In genomic region chr19:12794936-12795335, GRCh38 we compare ENCODE assay signal across 10 cellular contexts. TPM values are rescaled to one million over a fixed set of nuclear protein-coding genes. Genes with fewer than 3 reads are reported as not detected.
DNase-seq lines count a peak whose midpoint lies in the region; ATAC-seq and TF ChIP-seq lines count a peak whose summit lies in the region.
"Had no signal": no experiment of that assay in that cellular context is flagged by ENCODE, and none has a peak within 500 bp of the region (broad histone marks: within the 10 kb centered on the region; RNA-seq: fewer than 3 reads in every experiment).

No MANE protein-coding gene starts in this region.

- peak overlapping the region; percentile 99 for H3K4me2 ChIP-seq in HCT116 (ENCODE audit: low read length)

- CTCF ChIA-PET in HCT116 (lab: Charles Lee) = interaction anchor here (1.1 to 6.4 kb wide), 8 partner anchors 18 to 704 kb away, joined by 3 to 123 read pairs (median 6); partner anchors contain the start of gene HOOK2
- CTCF ChIA-PET in activated B cell treated with CpG ODN at 0.5 μM for 24 hours (lab: Charles Lee) = interaction anchor here (1.5 to 11.4 kb wide), 4 partner anchors 20 to 129 kb away, joined by 3 to 280 read pairs (median 141); partner anchors contain the start of genes HOOK2, MAN2B1 and WDR83

- POLR2A ChIA-PET in HCT116 (lab: Charles Lee) = interaction anchor here (0.5 to 6.7 kb wide), 3 partner anchors 19 to 36 kb away, joined by 3 to 172 read pairs (median 98); partner anchors contain the start of gene HOOK2
- POLR2A ChIA-PET in activated B cell treated with CpG ODN at 0.5 μM for 24 hours (lab: Charles Lee) = interaction anchor here (0.6 to 13.2 kb wide), 12 partner anchors 8 to 996 kb away, joined by 3 to 909 read pairs (median 6); partner anchors contain the start of gene HOOK2

- peaks cover 32 to 71% of the 10 kb centered on the region in 2 experiments for H3K4me1 ChIP-seq in HCT116 (ENCODE audit: control insufficient read depth in 1 of 2, insufficient read depth in 2 of 2, low read length in 2 of 2)
- H3K4me1 ChIP-seq in spleen = peaks cover 13 to 49% (median 43%) of the 10 kb centered on the region in 6 donors

- intact Hi-C loops in HCT116 (cut with micrococcal nuclease) (no loop called here), activated B cell treated with CpG ODN at 0.5 μM for 24 hours (cut with micrococcal nuclease) (loop anchor here (5.0 kb wide), 2 partner anchors 183 to 307 kb away; partner anchors contain the start of genes LYL1, ZNF490 and ZNF791), spleen (cut with DNase I; ENCODE audit: low total_unique reads) (loop anchor here (5.0 kb wide), 1 partner anchor 33 kb away; no protein-coding TSS in a partner anchor), posterior vena cava (cut with DNase I) (loop anchor here in 1 of 2 donors (2.0 to 5.0 kb wide), 3 partner anchors 16 to 227 kb away; no protein-coding TSS in a partner anchor)

- no peak for DNase-seq in HCT116 (ENCODE audit: low read depth, low spot score)
- no peak for DNase-seq in activated B cell treated with CpG ODN at 0.5 μM for 24 hours
- DNase-seq in fibroblast of gingiva (ENCODE audit: low read depth) = peak; percentile 50
- peak; percentile 72 for DNase-seq in spleen
- DNase-seq in NCI-H226 = no peak
- DNase-seq in stimulated activated naive CD4-positive, alpha-beta T cell treated with Interleukin-2 at 50 U/mL for 16 hours (lab: John Stamatoyannopoulos, UW) = no peak
- no peak for DNase-seq in posterior vena cava (ENCODE audit: low spot score)
- DNase-seq: NCI-H1694, nucleus accumbens, SJCRH30 had no signal

- H3K27ac ChIP-seq in HCT116 (ENCODE audit: low read depth, low read length) = peak overlapping the region; percentile 96
- peak overlapping the region; percentile 97 to 100 (median 100) for H3K27ac ChIP-seq in spleen
- H3K27ac ChIP-seq: SJCRH30 had no signal

- H3K4me1 Mint-ChIP-seq in activated B cell treated with CpG ODN at 0.5 μM for 24 hours = peaks cover 35% of the 10 kb centered on the region

- no peak overlapping the region for H3K4me3 Mint-ChIP-seq in activated B cell treated with CpG ODN at 0.5 μM for 24 hours

- BruUV-seq in HCT116 (replicated peaks; lab: Mats Ljungman, UMichigan) = no TSS peak

- peaks cover 4 to 10% of the 10 kb centered on the region in 2 experiments; a peak in 3 of 4 replicates for H3K36me3 ChIP-seq in HCT116 (ENCODE audit: control insufficient read depth in 1 of 2, insufficient read depth in 2 of 2, low read length in 2 of 2)
- H3K36me3 ChIP-seq in spleen = peaks cover 0 to 32% (median 8%) of the 10 kb centered on the region in 6 donors
- H3K36me3 ChIP-seq: SJCRH30 had no signal

- peaks cover 15% of the 10 kb centered on the region for H3K36me3 Mint-ChIP-seq in activated B cell treated with CpG ODN at 0.5 μM for 24 hours (ENCODE audit: low read depth)

- H3K27me3 ChIP-seq in HCT116 (ENCODE audit: insufficient read depth, low read length) (no peaks in the 10 kb centered on the region), spleen (replicated peaks in 1 of 7) (peaks cover 0 to 5% (median 0%) of the 10 kb centered on the region in 7 donors)
- H3K27me3 ChIP-seq: SJCRH30 had no signal

- H3K9ac ChIP-seq in HCT116 (ENCODE audit: low read length) = peak overlapping the region; percentile 93; the same call in 1 of the 2 replicates

- RAD21 ChIA-PET in HCT116 (lab: Charles Lee; ENCODE audit: low non-redundant PET in 1 of 2, low total read pairs in 2 of 2, uncharacterized antibody in 2 of 2, unreplicated experiment in 2 of 2) = interaction anchor here (1.6 to 3.4 kb wide), 2 partner anchors 17 to 29 kb away, joined by 11 to 12 read pairs; no protein-coding TSS in a partner anchor

- peaks cover 26% of the 10 kb centered on the region for H3K79me2 ChIP-seq in HCT116 (ENCODE audit: insufficient read depth, low read length)

- ATAC-seq in HCT116 = no peak
- ATAC-seq in activated B cell treated with CpG ODN at 0.5 μM for 24 hours (ENCODE audit: low read depth) = no peak

- H2AFZ ChIP-seq in HCT116 (ENCODE audit: low read depth, low read length, poor library complexity, severe bottlenecking) = no peak overlapping the region

- H3K9me3 ChIP-seq in HCT116 (ENCODE audit: control insufficient read depth in 1 of 2, insufficient read depth in 1 of 2, low read depth in 1 of 2, low read length in 2 of 2) (no peaks in the 10 kb centered on the region), spleen (no peaks in the 10 kb centered on the region)
- H3K9me3 ChIP-seq: SJCRH30 had no signal

- TF ChIP-seq RAD21 in HCT116 (IDR thresholded peaks at IDR 0.05; ENCODE audit: low read depth) = no peak

- H3K4me3 ChIP-seq in HCT116 (replicated peaks in 1 of 2; ENCODE audit: low read depth in 1 of 2, low read length in 2 of 2) (no peak overlapping the region), spleen (no peak overlapping the region)

- no peaks in the 10 kb centered on the region for H4K20me1 ChIP-seq in HCT116 (ENCODE audit: insufficient read depth)

- 87 to 93% (median 90%) methylated on average over 9 of the region's 9 CpGs for WGBS in spleen, 5 donors

- no peaks in the 10 kb centered on the region for H3K27me3 Mint-ChIP-seq in activated B cell treated with CpG ODN at 0.5 μM for 24 hours

- H3K27ac Mint-ChIP-seq in activated B cell treated with CpG ODN at 0.5 μM for 24 hours = peak overlapping the region; percentile 94

- no peaks in the 10 kb centered on the region for H3K9me2 ChIP-seq in HCT116 (ENCODE audit: insufficient read depth)

- TF ChIP-seq CTCF in HCT116 (IDR thresholded peaks at IDR 0.05 in 2 of 3, conservative IDR thresholded peaks at IDR 0.05 in 1 of 3; ENCODE audit: borderline replicate concordance in 1 of 3, insufficient read depth in 1 of 3, low read depth in 2 of 3, low read length in 2 of 3) (no peak), activated B cell treated with CpG ODN at 0.5 μM for 24 hours (IDR thresholded peaks at IDR 0.05) (no peak), spleen (IDR thresholded peaks at IDR 0.05 in 8 of 11, conservative IDR thresholded peaks at IDR 0.05 in 3 of 11) (no peak)

- no peaks in the 10 kb centered on the region for H3K9me3 Mint-ChIP-seq in activated B cell treated with CpG ODN at 0.5 μM for 24 hours

- TF ChIP-seq POLR2A in HCT116 (IDR thresholded peaks at IDR 0.05; ENCODE audit: borderline replicate concordance, extremely low read depth, insufficient read depth, insufficient read length) = no peak
- no peak for TF ChIP-seq POLR2A in spleen (IDR thresholded peaks at IDR 0.05)

TF ChIP-seq in HCT116, 20 proteins besides CTCF, POLR2A, EP300 and RAD21:
- TF ChIP-seq EZH2 (IDR thresholded peaks at IDR 0.05) (no peak), POLR2AphosphoS5 (IDR thresholded peaks at IDR 0.05; ENCODE audit: low read depth, low read length) (no peak)
TF ChIP-seq in HCT116: peak in this region for 0.

RNA-seq across cellular contexts. Expression of gene JUNB, which starts 3.6 kb away (rescaled TPM):
- total RNA-seq in HCT116 (2021; ENCODE audit: unreplicated experiment) (194 TPM), activated B cell treated with CpG ODN at 0.5 μM for 24 hours (127 and 132 TPM in 2 replicates), spleen (100 to 1,000 TPM; 102 to 363 (median 189) TPM), posterior vena cava (100 to 1,000 TPM; 193 to 418 TPM)
- 215 and 264 TPM in 2 replicates for polyA plus RNA-seq in HCT116 (2012)
- 100 to 1,000 TPM in 1 of 3 donors, 10 to 100 TPM in 2; 57.5 to 118 (median 64.0) TPM for polyA plus RNA-seq in spleen

RNA-seq across cellular contexts. Expression of gene PRDX2, which starts 6.7 kb away (rescaled TPM):
- total RNA-seq in HCT116 (2021; ENCODE audit: unreplicated experiment) (387 TPM), activated B cell treated with CpG ODN at 0.5 μM for 24 hours (53.1 and 55.6 TPM in 2 replicates), spleen (100 to 1,000 TPM in 6 of 7 donors, 10 to 100 TPM in 1; 97.9 to 203 (median 140) TPM), posterior vena cava (100 to 1,000 TPM; 126 to 130 TPM)
- polyA plus RNA-seq in HCT116 (2012) = 529 and 594 TPM in 2 replicates
- polyA plus RNA-seq in spleen = 100 to 1,000 TPM in 2 of 3 donors, 10 to 100 TPM in 1; 78.3 to 123 (median 108) TPM

RNA-seq across cellular contexts. Expression of gene THSD8, which starts 6.9 kb away (rescaled TPM):
- total RNA-seq in HCT116 (2021; ENCODE audit: unreplicated experiment) (33.3 TPM), activated B cell treated with CpG ODN at 0.5 μM for 24 hours (2.3 and 5.9 TPM in 2 replicates), spleen (1 to 10 TPM in 4 of 7 donors, not detected in 3; 1.1 to 4.8 (median 3.4) TPM), posterior vena cava (1 to 10 TPM in 1 of 2 donors, under 1 TPM in 1; 1.00 to 1.6 TPM)
- 22.1 and 29.4 TPM in 2 replicates for polyA plus RNA-seq in HCT116 (2012)
- 1 to 10 TPM; 5.2 to 9.1 (median 5.7) TPM for polyA plus RNA-seq in spleen
- total RNA-seq: SJCRH30 had no signal

RNA-seq across cellular contexts. Expression of gene RNASEH2A, which starts 11.4 kb away (rescaled TPM):
- 54.5 TPM for total RNA-seq in HCT116 (2021; ENCODE audit: unreplicated experiment)
- 71.2 and 79.4 TPM in 2 replicates for polyA plus RNA-seq in HCT116 (2012)
- 13.4 and 22.1 TPM in 2 replicates for total RNA-seq in activated B cell treated with CpG ODN at 0.5 μM for 24 hours
- total RNA-seq in spleen = 10 to 100 TPM in 6 of 7 donors, 1 to 10 TPM in 1; 9.8 to 15.9 (median 11.7) TPM
- 10 to 100 TPM in 2 of 3 donors, 1 to 10 TPM in 1; 4.4 to 12.2 (median 11.4) TPM for polyA plus RNA-seq in spleen
- total RNA-seq in posterior vena cava = 1 to 10 TPM; 4.3 to 5.1 TPM

RNA-seq across cellular contexts. Expression of gene HOOK2, which starts 19.6 kb away (rescaled TPM):
- total RNA-seq in HCT116 (2021; ENCODE audit: unreplicated experiment) (96.3 TPM), activated B cell treated with CpG ODN at 0.5 μM for 24 hours (13.4 and 21.2 TPM in 2 replicates), spleen (10 to 100 TPM; 14.8 to 27.4 (median 25.2) TPM), posterior vena cava (10 to 100 TPM; 20.2 to 21.7 TPM)
- 89.0 and 96.2 TPM in 2 replicates for polyA plus RNA-seq in HCT116 (2012)
- 10 to 100 TPM in 2 of 3 donors, 1 to 10 TPM in 1; 7.1 to 24.3 (median 20.5) TPM for polyA plus RNA-seq in spleen

Comparison
In these comparisons a context has a peak if more than half of its experiments do, and no peak if none do; other contexts are left out.
1. DNase-seq: peak in fibroblast of gingiva (single experiment) and spleen (single experiment); none in HCT116 (single experiment), activated B cell treated with CpG ODN at 0.5 μM for 24 hours (single experiment), NCI-H226 (single experiment), stimulated activated naive CD4-positive, alpha-beta T cell treated with Interleukin-2 at 50 U/mL for 16 hours (single experiment) and posterior vena cava (single experiment).